In genomic region chr20:407953-408842, GRCh38 we compare ENCODE assay signal across 8 cellular contexts. TPM values are rescaled to one million over a fixed set of nuclear protein-coding genes. Genes with fewer than 3 reads are reported as not detected.
DNase-seq lines count a peak whose midpoint lies in the region; ATAC-seq and TF ChIP-seq lines count a peak whose summit lies in the region.

RBCK1 (plus strand) TSS chr20:408299; CDS start chr20:408758, 459 bp downstream.

- TF ChIP-seq CTCF in AG09309 (IDR thresholded peaks at IDR 0.05; ENCODE audit: control insufficient read depth, insufficient read depth, low read depth, low read length, missing control alignments), result peak; percentile 2

- DNase-seq in AG09309 (ENCODE audit: low read depth), result peak; percentile 35
- DNase-seq in NCI-H226, result peak; percentile 39
- DNase-seq in activated CD4-positive, alpha-beta T cell treated with anti-CD3 and anti-CD28 coated beads for 1 hour, result peak; percentile 86
- peak; percentile 91 for DNase-seq in cerebellum (ENCODE audit: low spot score)
- DNase-seq in kidney glomerular epithelial cell (lab: John Stamatoyannopoulos, UW), result peak; percentile 66
- DNase-seq in stimulated activated CD4-positive, alpha-beta T cell treated with anti-CD3 and anti-CD28 coated beads, Interleukin-15, amount 100 ng/mL, for 48 hours (ENCODE audit: low read depth in 2 of 2), result peak; percentile 73 to 80

- H3K4me3 ChIP-seq in AG09309 (ENCODE audit: control insufficient read depth, low read depth, low read length), result peak within 1 kb of the TSS; percentile 99

- peak; percentile 80 for TF ChIP-seq POLR2A in GM18951 (IDR thresholded peaks at IDR 0.05; ENCODE audit: extremely low read depth, insufficient read depth, insufficient read length)

- in situ Hi-C loops in GM18951 (cut with MboI; ENCODE audit: low sequenced_read_pairs, unreplicated experiment), result no loop called here

- peak; percentile 71 for ATAC-seq in HG03159 (IDR thresholded peaks at IDR 0.05; ENCODE audit: unreplicated experiment)

RNA-seq across cellular contexts. Expression of gene RBCK1, which starts in this region (rescaled TPM):
- 18.8 TPM for total RNA-seq in cerebellum

Comparison
In these comparisons a context has a peak if more than half of its experiments do, and no peak if none do; other contexts are left out.
1. Peak in every context shown above with its lines: DNase-seq, ATAC-seq and H3K4me3 ChIP-seq.
2. DNase-seq: peak in every context shown above with its lines; median percentile 91 in cerebellum; 86 in activated CD4-positive, alpha-beta T cell treated with anti-CD3 and anti-CD28 coated beads for 1 hour; 76 in stimulated activated CD4-positive, alpha-beta T cell treated with anti-CD3 and anti-CD28 coated beads, Interleukin-15, amount 100 ng/mL, for 48 hours; 66 in kidney glomerular epithelial cell; 39 in NCI-H226; 35 in AG09309.